20 cellular contexts compared by ENCODE assay signal in genomic region chr17:75350029-75350428, GRCh38. TPM values are rescaled to one million over a fixed set of nuclear protein-coding genes. Genes with fewer than 3 reads are reported as not detected.
DNase-seq lines count a peak whose midpoint lies in the region; ATAC-seq, FAIRE-seq and TF ChIP-seq lines count a peak whose summit lies in the region.
"Had no signal": no experiment of that assay in that cellular context is flagged by ENCODE, and none has a peak within 500 bp of the region (broad histone marks: within the 10 kb centered on the region; RNA-seq: fewer than 3 reads in every experiment).

No MANE protein-coding gene starts in this region.

- peaks cover 14% of the 10 kb centered on the region for H3K79me1 ChIP-seq in H9 (ENCODE audit: insufficient read depth, low read depth, low read length, poor library complexity, severe bottlenecking)

- H2BK15ac ChIP-seq in H9 (ENCODE audit: low read depth, low read length), result no peak overlapping the region

- H3K9ac ChIP-seq in BLaER1 treated with 17β-estradiol and CSF1 and Interleukin-3, amounts not matched to agents 10 nM and 100 nM, result no peak overlapping the region
- H3K9ac ChIP-seq in Karpas-422 (ENCODE audit: low read length) (no peak overlapping the region), H9 (ENCODE audit: extremely low read depth, insufficient read length, low read length) (no peak overlapping the region)
- H3K9ac ChIP-seq: neural progenitor cell had no signal

- ATAC-seq in HG03432 (IDR thresholded peaks at IDR 0.05; ENCODE audit: unreplicated experiment), result no peak
- ATAC-seq: A549 had no signal

- H3K4me3 Mint-ChIP-seq in T-helper 2 cell treated with Interferon-gamma antibody and Interleukin-4, amounts not matched to agents 5 μg/mL and 100 μg/mL, for 36 hours, result no peak overlapping the region
- H3K4me3 Mint-ChIP-seq in H9, result peak overlapping the region in 1 of 2 experiments; percentile 18; a peak in 1 of 5 replicates
- H3K4me3 Mint-ChIP-seq: neural progenitor cell had no signal

- no peak overlapping the region for H3K4me3 ChIP-seq in BLaER1 treated with 17β-estradiol and CSF1 and Interleukin-3, amounts not matched to agents 10 nM and 100 nM
- 0 out of 2 replicates have a peak overlapping the region, but pooled peaks have one; percentile 18 for H3K4me3 ChIP-seq in Karpas-422 (ENCODE audit: low read length)
- no peak overlapping the region for H3K4me3 ChIP-seq in effector memory CD4-positive, alpha-beta T cell (ENCODE audit: insufficient read depth, low read depth, low read length, poor library complexity, severe bottlenecking)
- H3K4me3 ChIP-seq: A549, neural progenitor cell, PC-9, SJCRH30, smooth muscle cell had no signal

- H3K4me2 ChIP-seq in BLaER1 treated with 17β-estradiol and CSF1 and Interleukin-3, amounts not matched to agents 10 nM and 100 nM, result peak overlapping the region in 10 of 11 experiments; percentile 25 to 99 (median 88); a peak in 16 of 22 replicates
- H3K4me2 ChIP-seq in Karpas-422 (ENCODE audit: low read depth, low read length, poor library complexity, severe bottlenecking) (peak overlapping the region; percentile 69), H9 (ENCODE audit: insufficient read depth, insufficient read length, low read length) (no peak overlapping the region)
- H3K4me2 ChIP-seq: A549, PC-9, smooth muscle cell had no signal

- no peak for TF ChIP-seq POLR2A in GM12891 (IDR thresholded peaks at IDR 0.05; ENCODE audit: low read depth, low read length)

- H4K20me1 ChIP-seq in BLaER1 treated with 17β-estradiol and CSF1 and Interleukin-3, amounts not matched to agents 10 nM and 100 nM, result peaks cover 72 to 100% (median 95%) of the 10 kb centered on the region in 11 experiments
- H4K20me1 ChIP-seq in Karpas-422 (ENCODE audit: insufficient read depth, low read depth, low read length) (peaks cover 49% of the 10 kb centered on the region), H9 (ENCODE audit: control insufficient read depth, insufficient read depth, insufficient read length) (no peaks in the 10 kb centered on the region)

- TF ChIP-seq CTCF in H9 (conservative IDR thresholded peaks at IDR 0.05), result no peak

- H3K4me1 Mint-ChIP-seq in T-helper 2 cell treated with Interferon-gamma antibody and Interleukin-4, amounts not matched to agents 5 μg/mL and 100 μg/mL, for 36 hours (ENCODE audit: low read depth), result peaks cover 58% of the 10 kb centered on the region
- peaks cover 54 to 65% of the 10 kb centered on the region in 2 experiments for H3K4me1 Mint-ChIP-seq in H9

- H3K36me3 Mint-ChIP-seq in T-helper 2 cell treated with Interferon-gamma antibody and Interleukin-4, amounts not matched to agents 5 μg/mL and 100 μg/mL, for 36 hours (ENCODE audit: low read depth), result peaks cover 11% of the 10 kb centered on the region
- peaks cover 5 to 6% (median 5%) of the 10 kb centered on the region in 3 experiments; a peak in 6 of 7 replicates for H3K36me3 Mint-ChIP-seq in H9 (ENCODE audit: insufficient read depth in 1 of 3, low read depth in 3 of 3)

- no peak overlapping the region for H3K56ac ChIP-seq in H9 (ENCODE audit: insufficient read length, low read depth, low read length)

- DNase-seq in T-helper 2 cell treated with Interferon-gamma antibody and Interleukin-4, amounts not matched to agents 5 μg/mL and 100 μg/mL, for 36 hours (ENCODE audit: low spot score), result no peak
- DNase-seq in T-helper 2 cell (no peak), Karpas-422 (no peak), GM12891 (ENCODE audit: insufficient read length, low spot score) (no peak), H9 (no peak)
- no peak for DNase-seq in effector memory CD4-positive, alpha-beta T cell
- DNase-seq: activated effector memory CD4-positive, alpha-beta T cell treated with anti-CD3 and anti-CD28 coated beads, Interleukin-2, amount 50 U/mL, for 16 hours; C1 segment of cervical spinal cord; mesendoderm; NCI-H1436; NCI-H774; PC-9; SJCRH30; stimulated activated CD4-positive, alpha-beta T cell treated with anti-CD3 and anti-CD28 coated beads, Interleukin-4, amount 100 ng/mL, for 1 hour had no signal

- no peak overlapping the region for H4K8ac ChIP-seq in H9 (replicated peaks; ENCODE audit: insufficient read length, low read depth, low read length)

- no peak overlapping the region for H3K23ac ChIP-seq in H9 (ENCODE audit: insufficient read length, low read depth, low read length)

- H4K5ac ChIP-seq in H9 (ENCODE audit: insufficient read length, low read depth, low read length), result no peak overlapping the region

- no peaks in the 10 kb centered on the region for H3K27me3 ChIP-seq in BLaER1 treated with 17β-estradiol and CSF1 and Interleukin-3, amounts not matched to agents 10 nM and 100 nM
- H3K27me3 ChIP-seq in Karpas-422 (ENCODE audit: low read length) (no peaks in the 10 kb centered on the region), H9 (ENCODE audit: insufficient read depth, low read length) (no peaks in the 10 kb centered on the region)
- no peaks in the 10 kb centered on the region for H3K27me3 ChIP-seq in effector memory CD4-positive, alpha-beta T cell (replicated peaks; ENCODE audit: control insufficient read depth, insufficient read depth, low read length, poor library complexity, severe bottlenecking)
- H3K27me3 ChIP-seq: neural progenitor cell, SJCRH30 had no signal

- no peak overlapping the region for H2BK12ac ChIP-seq in H9 (ENCODE audit: insufficient read length, low read depth, low read length)

- H3K18ac ChIP-seq in H9 (ENCODE audit: insufficient read length, low read depth, low read length), result no peak overlapping the region

- peaks cover 0 to 41% (median 26%) of the 10 kb centered on the region in 11 experiments; a peak in 21 of 22 replicates for H3K36me3 ChIP-seq in BLaER1 treated with 17β-estradiol and CSF1 and Interleukin-3, amounts not matched to agents 10 nM and 100 nM
- no peaks in the 10 kb centered on the region for H3K36me3 ChIP-seq in Karpas-422 (ENCODE audit: insufficient read depth, low read length)
- no peaks in the 10 kb centered on the region for H3K36me3 ChIP-seq in effector memory CD4-positive, alpha-beta T cell (ENCODE audit: control insufficient read depth, insufficient read depth, low read length)
- H3K36me3 ChIP-seq: neural progenitor cell, SJCRH30 had no signal

- H3K27me3 Mint-ChIP-seq in T-helper 2 cell treated with Interferon-gamma antibody and Interleukin-4, amounts not matched to agents 5 μg/mL and 100 μg/mL, for 36 hours (ENCODE audit: low read depth), result no peaks in the 10 kb centered on the region
- H3K27me3 Mint-ChIP-seq in H9 (ENCODE audit: low read depth), result no peaks in the 10 kb centered on the region

- peaks cover 6% of the 10 kb centered on the region for H3K23me2 ChIP-seq in H9 (ENCODE audit: insufficient read length, low read depth, low read length, poor library complexity, severe bottlenecking)

- H3K79me2 ChIP-seq in Karpas-422 (ENCODE audit: low read length) (peaks cover 87% of the 10 kb centered on the region), H9 (ENCODE audit: insufficient read depth, low read length) (peaks cover 4% of the 10 kb centered on the region; the same call in 1 of the 2 replicates)

- H3K27ac Mint-ChIP-seq in T-helper 2 cell treated with Interferon-gamma antibody and Interleukin-4, amounts not matched to agents 5 μg/mL and 100 μg/mL, for 36 hours, result peak overlapping the region; percentile 43
- peak overlapping the region in 1 of 3 experiments; percentile 84; a peak in 2 of 7 replicates for H3K27ac Mint-ChIP-seq in H9
- H3K27ac Mint-ChIP-seq: neural progenitor cell had no signal

- no peaks in the 10 kb centered on the region for H3K9me3 Mint-ChIP-seq in T-helper 2 cell treated with Interferon-gamma antibody and Interleukin-4, amounts not matched to agents 5 μg/mL and 100 μg/mL, for 36 hours
- H3K9me3 Mint-ChIP-seq in H9, result peaks cover 4 to 5% of the 10 kb centered on the region in 2 experiments; a peak in 3 of 5 replicates

- H3K14ac ChIP-seq in H9 (ENCODE audit: insufficient read depth, low read length), result no peak overlapping the region

- peaks cover 0 to 20% (median 9%) of the 10 kb centered on the region in 11 experiments; a peak in 18 of 22 replicates for H3K9me3 ChIP-seq in BLaER1 treated with 17β-estradiol and CSF1 and Interleukin-3, amounts not matched to agents 10 nM and 100 nM (replicated peaks in 1 of 11)
- H3K9me3 ChIP-seq in Karpas-422 (ENCODE audit: low read length) (no peaks in the 10 kb centered on the region), H9 (ENCODE audit: control insufficient read depth, low read depth, low read length) (no peaks in the 10 kb centered on the region)
- no peaks in the 10 kb centered on the region for H3K9me3 ChIP-seq in effector memory CD4-positive, alpha-beta T cell (ENCODE audit: control insufficient read depth, low read length)
- H3K9me3 ChIP-seq: SJCRH30 had no signal

- H2AK5ac ChIP-seq in H9 (ENCODE audit: insufficient read length, low read length), result no peak overlapping the region

- no peak overlapping the region for H3K27ac ChIP-seq in BLaER1 treated with 17β-estradiol and CSF1 and Interleukin-3, amounts not matched to agents 10 nM and 100 nM
- H3K27ac ChIP-seq in Karpas-422 (ENCODE audit: low read length) (peak overlapping the region; percentile 90), H9 (ENCODE audit: insufficient read length, low read depth, low read length) (no peak overlapping the region)
- peak overlapping the region; percentile 22 for H3K27ac ChIP-seq in effector memory CD4-positive, alpha-beta T cell (ENCODE audit: insufficient read depth, low read length, poor library complexity, severe bottlenecking)
- H3K27ac ChIP-seq: A549, neural progenitor cell, PC-9, SJCRH30 had no signal

- H2BK120ac ChIP-seq in H9 (ENCODE audit: low read depth, low read length, poor library complexity, severe bottlenecking), result no peak overlapping the region

- H2BK20ac ChIP-seq in H9 (ENCODE audit: low read depth, low read length, poor library complexity, severe bottlenecking), result no peak overlapping the region

- FAIRE-seq in GM12891 (lab: Jason Lieb, UNC), result no peak
- FAIRE-seq: A549, astrocyte had no signal

- H3T11ph ChIP-seq in H9 (ENCODE audit: low read length), result no peak overlapping the region

- H4K91ac ChIP-seq in H9 (ENCODE audit: insufficient read length, low read depth, low read length), result no peak overlapping the region

- peaks cover 73 to 87% (median 76%) of the 10 kb centered on the region in 10 experiments for H3K4me1 ChIP-seq in BLaER1 treated with 17β-estradiol and CSF1 and Interleukin-3, amounts not matched to agents 10 nM and 100 nM
- peaks cover 81% of the 10 kb centered on the region for H3K4me1 ChIP-seq in Karpas-422 (ENCODE audit: low read length)
- peaks cover 34% of the 10 kb centered on the region for H3K4me1 ChIP-seq in effector memory CD4-positive, alpha-beta T cell (ENCODE audit: control insufficient read depth, insufficient read depth, low read length, poor library complexity, severe bottlenecking)
- peaks cover 29% of the 10 kb centered on the region; the same call in 1 of the 2 replicates for H3K4me1 ChIP-seq in H9 (ENCODE audit: insufficient read depth, low read length)

- H2AFZ ChIP-seq in Karpas-422 (ENCODE audit: low read length) (no peak overlapping the region), H9 (ENCODE audit: low read length) (no peak overlapping the region)
- H2AFZ ChIP-seq: neural progenitor cell, PC-9 had no signal

- H3K9me2 ChIP-seq in Karpas-422 (replicated peaks; ENCODE audit: insufficient read depth, low read length), result no peaks in the 10 kb centered on the region

- no peak overlapping the region for H2BK5ac ChIP-seq in H9 (ENCODE audit: insufficient read length, low read length)

- no peak overlapping the region for H3K4ac ChIP-seq in H9 (ENCODE audit: low read depth, low read length)

RNA-seq across cellular contexts. Expression of gene GRB2, which starts 55.4 kb away (rescaled TPM):
- 106 and 193 TPM in 2 replicates for total RNA-seq in Karpas-422 (2014; rRNA removed; shearing (Covaris generic); ENCODE audit: low replicate concordance)
- polyA plus RNA-seq in GM12891 (2012; ENCODE audit: low read depth, missing spikeins), result 114 TPM
- total RNA-seq in H9 (2021), result 87.7 and 91.7 TPM in 2 replicates

Comparison
In these comparisons a context has a peak if more than half of its experiments do, and no peak if none do; other contexts are left out.
1. H3K27ac ChIP-seq: peak in Karpas-422 (single experiment) and effector memory CD4-positive, alpha-beta T cell (single experiment); none in BLaER1 treated with 17β-estradiol and CSF1 and Interleukin-3, amounts not matched to agents 10 nM and 100 nM (0 of 11) and H9 (single experiment).